ENCODE assay signal across 14 cellular contexts in the genomic region with DNA sequence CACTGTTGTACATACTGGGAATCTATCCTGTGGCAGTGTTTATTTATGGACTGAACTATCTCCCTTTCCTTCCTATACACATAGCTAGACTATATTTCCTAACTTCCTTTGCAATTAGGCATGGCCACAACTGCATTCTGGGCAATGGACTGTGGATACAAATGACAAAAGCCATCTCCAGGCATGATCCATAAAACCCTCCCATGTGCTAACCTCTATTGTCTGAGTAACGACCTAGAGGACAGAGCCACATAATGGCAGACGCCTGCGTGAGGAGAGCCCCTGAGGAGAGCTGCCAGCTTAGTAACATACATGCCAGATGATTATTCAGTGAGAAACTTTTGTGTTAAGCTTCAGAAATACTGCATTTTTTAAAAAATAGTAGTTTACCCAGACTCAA.
DNase-seq lines count a peak whose midpoint lies in the region; ATAC-seq and TF ChIP-seq lines count a peak whose summit lies in the region.
"Had no signal": no experiment of that assay in that cellular context is flagged by ENCODE, and none has a peak within 500 bp of the region (broad histone marks: within the 10 kb centered on the region; RNA-seq: fewer than 3 reads in every experiment).

No MANE protein-coding gene starts in this region.

- H3K4me1 Mint-ChIP-seq in GM23338: peaks cover 7% of the 10 kb centered on the region
- H3K4me1 Mint-ChIP-seq: CD14-positive monocyte; CD8-positive, alpha-beta memory T cell; IgD-negative memory B cell had no signal

- no peak overlapping the region for H3K4me3 Mint-ChIP-seq in GM23338
- H3K4me3 Mint-ChIP-seq: CD14-positive monocyte; CD8-positive, alpha-beta memory T cell; H9; IgD-negative memory B cell had no signal

- no peak for DNase-seq in GM23338 (ENCODE audit: low spot score)
- DNase-seq in NCI-H146 treated with DMSO at 0.1 percent for 48 hours (lab: John Stamatoyannopoulos, UW; ENCODE audit: unreplicated experiment): peak; percentile 2
- peak; percentile 48 for DNase-seq in astrocyte of the hippocampus (ENCODE audit: low read depth, low spot score)
- DNase-seq in left colon: no peak
- DNase-seq in CD1c-positive myeloid dendritic cell (ENCODE audit: extremely low spot score): no peak
- no peak for DNase-seq in NCI-H1092 treated with DMSO at 0.1 percent for 48 hours (lab: John Stamatoyannopoulos, UW)
- DNase-seq: CD8-positive, alpha-beta memory T cell; DMS53; GF-D8; GOT3; H9 had no signal

- no peak overlapping the region for H3K4me2 ChIP-seq in GM23338

- TF ChIP-seq CTCF in GM23338 (conservative IDR thresholded peaks at IDR 0.05; ENCODE audit: low read depth in 2 of 2): no peak

- no peak overlapping the region for H3K27ac ChIP-seq in GM23338 (ENCODE audit: low read depth)

- no peak overlapping the region for H3K4me3 ChIP-seq in GM23338

- no peaks in the 10 kb centered on the region for H3K79me2 ChIP-seq in GM23338 (replicated peaks; ENCODE audit: insufficient read depth)

- intact Hi-C loops in left colon (cut with DNase I, micrococcal nuclease): no loop called here

- peak; percentile 28; the same call in 1 of the 3 replicates for ATAC-seq in GM23338
- ATAC-seq in left colon: peak; percentile 13
- ATAC-seq in GM18868 (IDR thresholded peaks at IDR 0.05; ENCODE audit: unreplicated experiment): no peak

- no peaks in the 10 kb centered on the region for H4K20me1 ChIP-seq in GM23338 (replicated peaks; ENCODE audit: insufficient read depth)

- no peaks in the 10 kb centered on the region for H3K36me3 ChIP-seq in GM23338 (ENCODE audit: insufficient read depth)

- H3K9me3 Mint-ChIP-seq in GM23338: peaks cover 5% of the 10 kb centered on the region; the same call in 1 of the 3 replicates

- H3K27me3 ChIP-seq in GM23338 (ENCODE audit: insufficient read depth): no peaks in the 10 kb centered on the region

- no peaks in the 10 kb centered on the region for H3K4me1 ChIP-seq in GM23338 (ENCODE audit: insufficient read depth)

- no peak overlapping the region for H2AFZ ChIP-seq in GM23338

- H3K27ac Mint-ChIP-seq in GM23338: no peak overlapping the region
- H3K27ac Mint-ChIP-seq: CD14-positive monocyte; CD8-positive, alpha-beta memory T cell; H9; IgD-negative memory B cell had no signal

- no peaks in the 10 kb centered on the region for H3K9me2 ChIP-seq in GM23338 (ENCODE audit: insufficient read depth)

- no peaks in the 10 kb centered on the region for H3K27me3 Mint-ChIP-seq in GM23338 (ENCODE audit: insufficient read depth, low read depth, poor library complexity)
- H3K27me3 Mint-ChIP-seq: CD8-positive, alpha-beta memory T cell; IgD-negative memory B cell had no signal

- no peaks in the 10 kb centered on the region for H3F3A ChIP-seq in GM23338 (replicated peaks; ENCODE audit: low read depth)

- peaks cover 8% of the 10 kb centered on the region for H3K36me3 Mint-ChIP-seq in GM23338 (ENCODE audit: low read depth)
- H3K36me3 Mint-ChIP-seq: CD14-positive monocyte; CD8-positive, alpha-beta memory T cell; IgD-negative memory B cell had no signal

TF ChIP-seq in GM23338, 12 proteins besides CTCF, POLR2A, EP300 and RAD21 (continues in another document):
- TF ChIP-seq STAT1 (IDR thresholded peaks at IDR 0.05; ENCODE audit: unreplicated experiment): no peak
- TF ChIP-seq CREB1 (CRISPR knock-in tag; IDR thresholded peaks at IDR 0.05; ENCODE audit: low read depth): no peak
- TF ChIP-seq ZNF114 (CRISPR knock-in tag; IDR thresholded peaks at IDR 0.05): no peak
- TF ChIP-seq, protein P1, sequence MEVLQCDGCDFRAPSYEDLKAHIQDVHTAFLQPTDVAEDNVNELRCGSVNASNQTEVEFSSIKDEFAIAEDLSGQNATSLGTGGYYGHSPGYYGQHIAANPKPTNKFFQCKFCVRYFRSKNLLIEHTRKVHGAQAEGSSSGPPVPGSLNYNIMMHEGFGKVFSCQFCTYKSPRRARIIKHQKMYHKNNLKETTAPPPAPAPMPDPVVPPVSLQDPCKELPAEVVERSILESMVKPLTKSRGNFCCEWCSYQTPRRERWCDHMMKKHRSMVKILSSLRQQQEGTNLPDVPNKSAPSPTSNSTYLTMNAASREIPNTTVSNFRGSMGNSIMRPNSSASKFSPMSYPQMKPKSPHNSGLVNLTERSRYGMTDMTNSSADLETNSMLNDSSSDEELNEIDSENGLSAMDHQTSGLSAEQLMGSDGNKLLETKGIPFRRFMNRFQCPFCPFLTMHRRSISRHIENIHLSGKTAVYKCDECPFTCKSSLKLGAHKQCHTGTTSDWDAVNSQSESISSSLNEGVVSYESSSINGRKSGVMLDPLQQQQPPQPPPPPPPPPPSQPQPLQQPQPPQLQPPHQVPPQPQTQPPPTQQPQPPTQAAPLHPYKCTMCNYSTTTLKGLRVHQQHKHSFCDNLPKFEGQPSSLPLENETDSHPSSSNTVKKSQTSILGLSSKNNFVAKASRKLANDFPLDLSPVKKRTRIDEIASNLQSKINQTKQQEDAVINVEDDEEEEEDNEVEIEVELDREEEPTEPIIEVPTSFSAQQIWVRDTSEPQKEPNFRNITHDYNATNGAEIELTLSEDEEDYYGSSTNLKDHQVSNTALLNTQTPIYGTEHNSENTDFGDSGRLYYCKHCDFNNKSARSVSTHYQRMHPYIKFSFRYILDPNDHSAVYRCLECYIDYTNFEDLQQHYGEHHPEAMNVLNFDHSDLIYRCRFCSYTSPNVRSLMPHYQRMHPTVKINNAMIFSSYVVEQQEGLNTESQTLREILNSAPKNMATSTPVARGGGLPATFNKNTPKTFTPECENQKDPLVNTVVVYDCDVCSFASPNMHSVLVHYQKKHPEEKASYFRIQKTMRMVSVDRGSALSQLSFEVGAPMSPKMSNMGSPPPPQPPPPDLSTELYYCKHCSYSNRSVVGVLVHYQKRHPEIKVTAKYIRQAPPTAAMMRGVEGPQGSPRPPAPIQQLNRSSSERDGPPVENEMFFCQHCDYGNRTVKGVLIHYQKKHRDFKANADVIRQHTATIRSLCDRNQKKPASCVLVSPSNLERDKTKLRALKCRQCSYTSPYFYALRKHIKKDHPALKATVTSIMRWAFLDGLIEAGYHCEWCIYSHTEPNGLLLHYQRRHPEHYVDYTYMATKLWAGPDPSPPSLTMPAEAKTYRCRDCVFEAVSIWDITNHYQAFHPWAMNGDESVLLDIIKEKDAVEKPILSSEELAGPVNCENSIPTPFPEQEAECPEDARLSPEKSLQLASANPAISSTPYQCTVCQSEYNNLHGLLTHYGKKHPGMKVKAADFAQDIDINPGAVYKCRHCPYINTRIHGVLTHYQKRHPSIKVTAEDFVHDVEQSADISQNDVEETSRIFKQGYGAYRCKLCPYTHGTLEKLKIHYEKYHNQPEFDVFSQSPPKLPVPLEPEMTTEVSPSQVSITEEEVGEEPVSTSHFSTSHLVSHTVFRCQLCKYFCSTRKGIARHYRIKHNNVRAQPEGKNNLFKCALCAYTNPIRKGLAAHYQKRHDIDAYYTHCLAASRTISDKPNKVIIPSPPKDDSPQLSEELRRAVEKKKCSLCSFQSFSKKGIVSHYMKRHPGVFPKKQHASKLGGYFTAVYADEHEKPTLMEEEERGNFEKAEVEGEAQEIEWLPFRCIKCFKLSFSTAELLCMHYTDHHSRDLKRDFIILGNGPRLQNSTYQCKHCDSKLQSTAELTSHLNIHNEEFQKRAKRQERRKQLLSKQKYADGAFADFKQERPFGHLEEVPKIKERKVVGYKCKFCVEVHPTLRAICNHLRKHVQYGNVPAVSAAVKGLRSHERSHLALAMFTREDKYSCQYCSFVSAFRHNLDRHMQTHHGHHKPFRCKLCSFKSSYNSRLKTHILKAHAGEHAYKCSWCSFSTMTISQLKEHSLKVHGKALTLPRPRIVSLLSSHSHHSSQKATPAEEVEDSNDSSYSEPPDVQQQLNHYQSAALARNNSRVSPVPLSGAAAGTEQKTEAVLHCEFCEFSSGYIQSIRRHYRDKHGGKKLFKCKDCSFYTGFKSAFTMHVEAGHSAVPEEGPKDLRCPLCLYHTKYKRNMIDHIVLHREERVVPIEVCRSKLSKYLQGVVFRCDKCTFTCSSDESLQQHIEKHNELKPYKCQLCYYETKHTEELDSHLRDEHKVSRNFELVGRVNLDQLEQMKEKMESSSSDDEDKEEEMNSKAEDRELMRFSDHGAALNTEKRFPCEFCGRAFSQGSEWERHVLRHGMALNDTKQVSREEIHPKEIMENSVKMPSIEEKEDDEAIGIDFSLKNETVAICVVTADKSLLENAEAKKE (CRISPR knock-in tag; IDR thresholded peaks at IDR 0.05): no peak
- TF ChIP-seq, protein P2, sequence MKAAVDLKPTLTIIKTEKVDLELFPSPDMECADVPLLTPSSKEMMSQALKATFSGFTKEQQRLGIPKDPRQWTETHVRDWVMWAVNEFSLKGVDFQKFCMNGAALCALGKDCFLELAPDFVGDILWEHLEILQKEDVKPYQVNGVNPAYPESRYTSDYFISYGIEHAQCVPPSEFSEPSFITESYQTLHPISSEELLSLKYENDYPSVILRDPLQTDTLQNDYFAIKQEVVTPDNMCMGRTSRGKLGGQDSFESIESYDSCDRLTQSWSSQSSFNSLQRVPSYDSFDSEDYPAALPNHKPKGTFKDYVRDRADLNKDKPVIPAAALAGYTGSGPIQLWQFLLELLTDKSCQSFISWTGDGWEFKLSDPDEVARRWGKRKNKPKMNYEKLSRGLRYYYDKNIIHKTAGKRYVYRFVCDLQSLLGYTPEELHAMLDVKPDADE (IDR thresholded peaks at IDR 0.05): no peak
- TF ChIP-seq JUNB (IDR thresholded peaks at IDR 0.05; ENCODE audit: unreplicated experiment): no peak
- no peak for TF ChIP-seq EZH2 (IDR thresholded peaks at IDR 0.05; ENCODE audit: low read depth, unreplicated experiment)
- no peak for TF ChIP-seq ZNF331 (CRISPR knock-in tag; IDR thresholded peaks at IDR 0.05; ENCODE audit: low read depth)
- TF ChIP-seq POLR2AphosphoS5 (IDR thresholded peaks at IDR 0.05; ENCODE audit: low read depth): no peak

Comparison
In these comparisons a context has a peak if more than half of its experiments do, and no peak if none do; other contexts are left out.
1. DNase-seq: peak in NCI-H146 treated with DMSO at 0.1 percent for 48 hours (single experiment) and astrocyte of the hippocampus (single experiment); none in GM23338 (single experiment), left colon (0 of 2), CD1c-positive myeloid dendritic cell (single experiment) and NCI-H1092 treated with DMSO at 0.1 percent for 48 hours (single experiment).